Comparison of ENCODE assay signal across 1 cellular context in the genomic region with DNA sequence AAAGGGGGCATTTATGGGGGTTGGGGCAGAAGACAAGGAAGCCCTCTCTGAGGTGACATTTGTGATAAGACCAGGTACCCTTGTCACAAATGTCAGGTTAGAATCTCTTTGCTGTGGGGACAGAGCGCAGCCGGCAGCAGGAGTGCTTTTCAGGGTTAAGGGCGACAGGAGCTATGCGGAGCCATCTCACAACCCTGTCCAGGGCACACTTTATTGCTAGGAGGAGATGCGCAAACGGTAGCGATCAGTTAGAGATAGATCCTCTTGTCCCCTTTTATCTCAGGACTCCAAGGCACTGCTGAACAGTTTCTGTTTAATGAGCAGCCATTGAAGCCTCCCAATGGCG.
TF ChIP-seq lines count a peak whose summit lies in the region.

No MANE protein-coding gene starts in this region.

TF ChIP-seq in GM23338, 12 proteins besides CTCF, POLR2A, EP300 and RAD21 (continued from another document):
- TF ChIP-seq, protein P1, sequence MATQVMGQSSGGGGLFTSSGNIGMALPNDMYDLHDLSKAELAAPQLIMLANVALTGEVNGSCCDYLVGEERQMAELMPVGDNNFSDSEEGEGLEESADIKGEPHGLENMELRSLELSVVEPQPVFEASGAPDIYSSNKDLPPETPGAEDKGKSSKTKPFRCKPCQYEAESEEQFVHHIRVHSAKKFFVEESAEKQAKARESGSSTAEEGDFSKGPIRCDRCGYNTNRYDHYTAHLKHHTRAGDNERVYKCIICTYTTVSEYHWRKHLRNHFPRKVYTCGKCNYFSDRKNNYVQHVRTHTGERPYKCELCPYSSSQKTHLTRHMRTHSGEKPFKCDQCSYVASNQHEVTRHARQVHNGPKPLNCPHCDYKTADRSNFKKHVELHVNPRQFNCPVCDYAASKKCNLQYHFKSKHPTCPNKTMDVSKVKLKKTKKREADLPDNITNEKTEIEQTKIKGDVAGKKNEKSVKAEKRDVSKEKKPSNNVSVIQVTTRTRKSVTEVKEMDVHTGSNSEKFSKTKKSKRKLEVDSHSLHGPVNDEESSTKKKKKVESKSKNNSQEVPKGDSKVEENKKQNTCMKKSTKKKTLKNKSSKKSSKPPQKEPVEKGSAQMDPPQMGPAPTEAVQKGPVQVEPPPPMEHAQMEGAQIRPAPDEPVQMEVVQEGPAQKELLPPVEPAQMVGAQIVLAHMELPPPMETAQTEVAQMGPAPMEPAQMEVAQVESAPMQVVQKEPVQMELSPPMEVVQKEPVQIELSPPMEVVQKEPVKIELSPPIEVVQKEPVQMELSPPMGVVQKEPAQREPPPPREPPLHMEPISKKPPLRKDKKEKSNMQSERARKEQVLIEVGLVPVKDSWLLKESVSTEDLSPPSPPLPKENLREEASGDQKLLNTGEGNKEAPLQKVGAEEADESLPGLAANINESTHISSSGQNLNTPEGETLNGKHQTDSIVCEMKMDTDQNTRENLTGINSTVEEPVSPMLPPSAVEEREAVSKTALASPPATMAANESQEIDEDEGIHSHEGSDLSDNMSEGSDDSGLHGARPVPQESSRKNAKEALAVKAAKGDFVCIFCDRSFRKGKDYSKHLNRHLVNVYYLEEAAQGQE (IDR thresholded peaks at IDR 0.05; ENCODE audit: unreplicated experiment) = no peak
- no peak for TF ChIP-seq JUNB (IDR thresholded peaks at IDR 0.05; ENCODE audit: unreplicated experiment)
- TF ChIP-seq ZNF114 (CRISPR knock-in tag; IDR thresholded peaks at IDR 0.05) = no peak
- no peak for TF ChIP-seq EZH2phosphoT487 (IDR thresholded peaks at IDR 0.05; ENCODE audit: unreplicated experiment)
- TF ChIP-seq EZH2 (IDR thresholded peaks at IDR 0.05; ENCODE audit: low read depth, unreplicated experiment) = no peak
- no peak for TF ChIP-seq POLR2AphosphoS5 (IDR thresholded peaks at IDR 0.05; ENCODE audit: low read depth)
- no peak for TF ChIP-seq CREB1 (CRISPR knock-in tag; IDR thresholded peaks at IDR 0.05; ENCODE audit: low read depth)
